Comparison of ENCODE assay signal across 25 cellular contexts in genomic region chr1:54456921-54457529, GRCh38. TPM values are rescaled to one million over a fixed set of nuclear protein-coding genes. Genes with fewer than 3 reads are reported as not detected.
DNase-seq lines count a peak whose midpoint lies in the region; ATAC-seq and TF ChIP-seq lines count a peak whose summit lies in the region.
"Had no signal": no experiment of that assay in that cellular context is flagged by ENCODE, and none has a peak within 500 bp of the region (broad histone marks: within the 10 kb centered on the region; RNA-seq: fewer than 3 reads in every experiment).

No MANE protein-coding gene starts in this region.

- no peaks in the 10 kb centered on the region for H3K9me3 ChIP-seq in endodermal cell (ENCODE audit: control insufficient read depth, low read length)
- no peaks in the 10 kb centered on the region for H3K9me3 ChIP-seq in sigmoid colon
- no peaks in the 10 kb centered on the region for H3K9me3 ChIP-seq in smooth muscle cell (replicated peaks; ENCODE audit: low read depth)
- H3K9me3 ChIP-seq: ascending aorta, SJSA1 had no signal

- H3K36me3 Mint-ChIP-seq in endodermal cell (ENCODE audit: low read depth), result no peaks in the 10 kb centered on the region
- H3K36me3 Mint-ChIP-seq: activated naive CD8-positive, alpha-beta T cell treated with anti-CD3 and anti-CD28 coated beads, Interleukin-2, amount 10 ng/mL, durations not matched to agents 7 days and 5 days; naive B cell had no signal

- no peaks in the 10 kb centered on the region for H3K27me3 Mint-ChIP-seq in endodermal cell (ENCODE audit: insufficient read depth)
- H3K27me3 Mint-ChIP-seq: activated CD8-positive, alpha-beta T cell treated with anti-CD3 and anti-CD28 coated beads for 36 hours; activated naive CD8-positive, alpha-beta T cell treated with anti-CD3 and anti-CD28 coated beads, Interleukin-2, amount 10 ng/mL, durations not matched to agents 7 days and 5 days; stimulated activated naive CD8-positive, alpha-beta T cell treated with anti-CD3 and anti-CD28 coated beads, Interleukin-15, amount 100 ng/mL, for 72 hours had no signal

- ATAC-seq in HG03521 (IDR thresholded peaks at IDR 0.05; ENCODE audit: unreplicated experiment) (no peak), Right ventricle myocardium superior (ENCODE audit: poor library complexity) (no peak)
- ATAC-seq: activated CD8-positive, alpha-beta T cell treated with anti-CD3 and anti-CD28 coated beads for 36 hours; stimulated activated naive CD8-positive, alpha-beta T cell treated with anti-CD3 and anti-CD28 coated beads, Interleukin-15, amount 100 ng/mL, for 72 hours had no signal

- H3K4me1 ChIP-seq in endodermal cell (ENCODE audit: control insufficient read depth, insufficient read depth, low read length) (no peaks in the 10 kb centered on the region), sigmoid colon (no peaks in the 10 kb centered on the region), smooth muscle cell (ENCODE audit: low read depth) (peaks cover 8% of the 10 kb centered on the region)
- H3K4me1 ChIP-seq: ascending aorta, SJSA1 had no signal

- H3K4me2 ChIP-seq in smooth muscle cell, result no peak overlapping the region

- H2AFZ ChIP-seq in smooth muscle cell (ENCODE audit: low read depth), result no peak overlapping the region

- H3K9me3 Mint-ChIP-seq in endodermal cell, result peaks cover 6% of the 10 kb centered on the region
- H3K9me3 Mint-ChIP-seq: activated CD8-positive, alpha-beta T cell treated with anti-CD3 and anti-CD28 coated beads for 36 hours; activated naive CD8-positive, alpha-beta T cell treated with anti-CD3 and anti-CD28 coated beads, Interleukin-2, amount 10 ng/mL, durations not matched to agents 7 days and 5 days; stimulated activated naive CD8-positive, alpha-beta T cell treated with anti-CD3 and anti-CD28 coated beads, Interleukin-15, amount 100 ng/mL, for 72 hours had no signal

- no peaks in the 10 kb centered on the region for H3K36me3 ChIP-seq in endodermal cell (ENCODE audit: control insufficient read depth, insufficient read depth, low read length)
- no peaks in the 10 kb centered on the region for H3K36me3 ChIP-seq in sigmoid colon
- no peaks in the 10 kb centered on the region for H3K36me3 ChIP-seq in smooth muscle cell (ENCODE audit: low read depth)
- H3K36me3 ChIP-seq: ascending aorta, SJSA1 had no signal

- TF ChIP-seq EP300 in sigmoid colon (IDR thresholded peaks at IDR 0.05), result no peak

- TF ChIP-seq CTCF in endodermal cell (conservative IDR thresholded peaks at IDR 0.05), result no peak
- TF ChIP-seq CTCF in sigmoid colon (IDR thresholded peaks at IDR 0.05), result no peak
- TF ChIP-seq CTCF in smooth muscle cell (IDR thresholded peaks at IDR 0.05; ENCODE audit: borderline replicate concordance, insufficient read depth, poor library complexity, severe bottlenecking), result no peak

- H3K4me3 Mint-ChIP-seq in endodermal cell, result no peak overlapping the region
- H3K4me3 Mint-ChIP-seq: activated CD8-positive, alpha-beta T cell treated with anti-CD3 and anti-CD28 coated beads for 36 hours; activated naive CD8-positive, alpha-beta T cell treated with anti-CD3 and anti-CD28 coated beads, Interleukin-2, amount 10 ng/mL, durations not matched to agents 7 days and 5 days; immature natural killer cell; naive B cell; stimulated activated naive CD8-positive, alpha-beta T cell treated with anti-CD3 and anti-CD28 coated beads, Interleukin-15, amount 100 ng/mL, for 72 hours had no signal

- no peaks in the 10 kb centered on the region for H4K20me1 ChIP-seq in smooth muscle cell (ENCODE audit: low read depth)

- 75 to 89% methylated on average over 4 to 6 of the region's 6 CpGs for WGBS in endodermal cell (ENCODE audit: insufficient coverage in 1 of 2, insufficient read length in 1 of 2), 2 experiments
- WGBS in sigmoid colon, 2 donors, result 91 to 92% methylated on average over 6 of the region's 6 CpGs
- 70% methylated on average over 6 of the region's 6 CpGs for WGBS in smooth muscle cell (ENCODE audit: low lambda C conversion rate)

- no peak for TF ChIP-seq POLR2A in sigmoid colon (IDR thresholded peaks at IDR 0.05)

- H3K27me3 ChIP-seq in endodermal cell (ENCODE audit: control insufficient read depth, insufficient read depth, low read length, poor library complexity, severe bottlenecking), result no peaks in the 10 kb centered on the region
- H3K27me3 ChIP-seq in sigmoid colon, result no peaks in the 10 kb centered on the region
- no peaks in the 10 kb centered on the region for H3K27me3 ChIP-seq in smooth muscle cell (ENCODE audit: low read depth)
- H3K27me3 ChIP-seq: ascending aorta, dorsolateral prefrontal cortex, SJSA1 had no signal

- H3F3A ChIP-seq in smooth muscle cell (ENCODE audit: low read depth), result no peaks in the 10 kb centered on the region

- H3K27ac Mint-ChIP-seq in endodermal cell, result no peak overlapping the region
- H3K27ac Mint-ChIP-seq: activated CD8-positive, alpha-beta T cell treated with anti-CD3 and anti-CD28 coated beads for 36 hours; activated naive CD8-positive, alpha-beta T cell treated with anti-CD3 and anti-CD28 coated beads, Interleukin-2, amount 10 ng/mL, durations not matched to agents 7 days and 5 days; immature natural killer cell; stimulated activated naive CD8-positive, alpha-beta T cell treated with anti-CD3 and anti-CD28 coated beads, Interleukin-15, amount 100 ng/mL, for 72 hours had no signal

- DNase-seq in NCI-H82 (lab: John Stamatoyannopoulos, UW) (peak; percentile 39), NCI-H82 treated with DMSO at 0.1 percent for 48 hours (lab: John Stamatoyannopoulos, UW; ENCODE audit: unreplicated experiment) (no peak), NCI-H2171 treated with DMSO at 0.1 percent for 48 hours (lab: John Stamatoyannopoulos, UW) (peak; percentile 77), endodermal cell (peak; percentile 64), sigmoid colon (peak; percentile 29), Right ventricle myocardium superior (no peak), smooth muscle cell (lab: John Stamatoyannopoulos, UW; ENCODE audit: unreplicated experiment) (no peak)
- DNase-seq: 8988T; activated CD4-positive, CD25-positive, alpha-beta regulatory T cell treated with anti-CD3 and anti-CD28 coated beads, Interleukin-2, amount 50 U/mL, for 72 hours; activated CD8-positive, alpha-beta T cell treated with anti-CD3 and anti-CD28 coated beads for 36 hours; activated naive CD8-positive, alpha-beta T cell treated with anti-CD3 and anti-CD28 coated beads, Interleukin-2, amount 10 ng/mL, durations not matched to agents 7 days and 5 days; central memory CD4-positive, alpha-beta T cell; dorsolateral prefrontal cortex; hippocampal formation; immature natural killer cell; naive B cell; NCI-H146; NCI-H524 treated with DMSO at 0.1 percent for 48 hours; stimulated activated CD8-positive, alpha-beta memory T cell treated with anti-CD3 and anti-CD28 coated beads, Interleukin-4, amount 100 ng/mL, for 48 hours; stimulated activated naive CD8-positive, alpha-beta T cell treated with anti-CD3 and anti-CD28 coated beads, Interleukin-15, amount 100 ng/mL, for 72 hours; T-helper 1 cell had no signal

- peaks cover 18% of the 10 kb centered on the region for H3K4me1 Mint-ChIP-seq in endodermal cell

- intact Hi-C loops in sigmoid colon (cut with DNase I) (no loop called here), Right ventricle myocardium superior (cut with DNase I) (no loop called here)

- H3K27ac ChIP-seq in endodermal cell (ENCODE audit: low read depth, low read length) (no peak overlapping the region), sigmoid colon (no peak overlapping the region), smooth muscle cell (ENCODE audit: low read depth) (no peak overlapping the region)
- H3K27ac ChIP-seq: ascending aorta, dorsolateral prefrontal cortex, SJSA1, skin epidermis had no signal

- H3K4me3 ChIP-seq in endodermal cell (ENCODE audit: low read length), result no peak overlapping the region
- no peak overlapping the region for H3K4me3 ChIP-seq in sigmoid colon
- H3K4me3 ChIP-seq in smooth muscle cell, result no peak overlapping the region
- H3K4me3 ChIP-seq: ascending aorta, dorsolateral prefrontal cortex, SJSA1, skin epidermis had no signal

- no peak overlapping the region for H3K9ac ChIP-seq in endodermal cell (ENCODE audit: extremely low read depth, low read length, poor library complexity, severe bottlenecking)
- no peak overlapping the region for H3K9ac ChIP-seq in smooth muscle cell (ENCODE audit: low read depth)

- H3K79me2 ChIP-seq in smooth muscle cell (ENCODE audit: low read depth), result no peaks in the 10 kb centered on the region

RNA-seq across cellular contexts. Expression of gene SSBP3, which starts 50.8 kb away (rescaled TPM):
- total RNA-seq in endodermal cell (100 to 1,000 TPM; 342 TPM), sigmoid colon (10 to 100 TPM; 27.4 to 38.5 (median 34.8) TPM), Right ventricle myocardium superior (49.1 TPM), smooth muscle cell (30.1 and 42.3 TPM in 2 replicates)
- polyA plus RNA-seq in endodermal cell (2013, experiment 1 of 2), result 245 TPM
- polyA plus RNA-seq in endodermal cell (2013, experiment 2 of 2), result 232 TPM
- polyA plus RNA-seq in sigmoid colon (10 to 100 TPM; 40.1 to 62.5 (median 41.8) TPM), smooth muscle cell (23.6 and 26.5 TPM in 2 replicates)

Comparison
In these comparisons a context has a peak if more than half of its experiments do, and no peak if none do; other contexts are left out.
1. DNase-seq: peak in NCI-H82 (single experiment), NCI-H2171 treated with DMSO at 0.1 percent for 48 hours (single experiment), endodermal cell (single experiment) and sigmoid colon (single experiment); none in NCI-H82 treated with DMSO at 0.1 percent for 48 hours (single experiment), Right ventricle myocardium superior (single experiment) and smooth muscle cell (single experiment).